13 cellular contexts compared by ENCODE assay signal in genomic region chr15:101169457-101170071, GRCh38.
DNase-seq lines count a peak whose midpoint lies in the region; ATAC-seq and TF ChIP-seq lines count a peak whose summit lies in the region.
"Had no signal": no experiment of that assay in that cellular context is flagged by ENCODE, and none has a peak within 500 bp of the region (broad histone marks: within the 10 kb centered on the region; RNA-seq: fewer than 3 reads in every experiment).

No MANE protein-coding gene starts in this region.

- no peak for ATAC-seq in HG02852 (IDR thresholded peaks at IDR 0.05; ENCODE audit: unreplicated experiment)

- H3K4me2 ChIP-seq in KMS-11 = peak overlapping the region; percentile 19; the same call in 1 of the 2 replicates

- H3K27me3 ChIP-seq in KMS-11 (ENCODE audit: insufficient read depth, low read depth) = no peaks in the 10 kb centered on the region

- H3K27ac ChIP-seq in KMS-11 = peak overlapping the region; percentile 63; the same call in 1 of the 2 replicates

- H3K4me1 ChIP-seq in KMS-11 (ENCODE audit: low read depth, poor library complexity, severe bottlenecking) = peaks cover 34% of the 10 kb centered on the region

- peak; percentile 9 for DNase-seq in NCI-H82 (lab: John Stamatoyannopoulos, UW)
- DNase-seq in NCI-H82 treated with DMSO at 0.1 percent for 48 hours (lab: John Stamatoyannopoulos, UW; ENCODE audit: unreplicated experiment) = no peak
- peak; percentile 35 for DNase-seq in cerebellum (ENCODE audit: low spot score)
- peak; percentile 85 for DNase-seq in posterior vena cava (ENCODE audit: low spot score)
- no peak for DNase-seq in stimulated activated CD4-positive, alpha-beta T cell treated with anti-CD3 and anti-CD28 coated beads, Interleukin-2, amount 100 ng/mL, for 48 hours
- DNase-seq in islet precursor cell = no peak
- DNase-seq: 8988T, activated gamma-delta T cell treated with Interleukin-2 at 50 U/mL for 16 hours, DMS79 treated with DMSO at 0.1 percent for 48 hours, NCI-H2029, small intestine had no signal

- no peak for TF ChIP-seq CTCF in KMS-11 (conservative IDR thresholded peaks at IDR 0.05; ENCODE audit: low read depth, low read length)

- H4K20me1 ChIP-seq in KMS-11 (ENCODE audit: insufficient read depth) = no peaks in the 10 kb centered on the region

- no peaks in the 10 kb centered on the region for H3K79me2 ChIP-seq in KMS-11 (ENCODE audit: insufficient read depth, low read depth)

- intact Hi-C loops in posterior vena cava (cut with DNase I) = loop anchor here (5.0 to 10.0 kb wide), 2 partner anchors 42 to 75 kb away; no protein-coding TSS in a partner anchor

- H3K36me3 ChIP-seq in KMS-11 (ENCODE audit: insufficient read depth) = no peaks in the 10 kb centered on the region

- H3K4me3 ChIP-seq in KMS-11 (IDR thresholded peaks at IDR 0.05; ENCODE audit: insufficient read depth, low read depth, low read length) = no peak overlapping the region

- H3K9ac ChIP-seq in KMS-11 = no peak overlapping the region

- no peak overlapping the region for H2AFZ ChIP-seq in KMS-11 (ENCODE audit: low read depth)

Comparison
In these comparisons a context has a peak if more than half of its experiments do, and no peak if none do; other contexts are left out.
1. DNase-seq: peak in NCI-H82 (single experiment), cerebellum (single experiment) and posterior vena cava (single experiment); none in NCI-H82 treated with DMSO at 0.1 percent for 48 hours (single experiment), stimulated activated CD4-positive, alpha-beta T cell treated with anti-CD3 and anti-CD28 coated beads, Interleukin-2, amount 100 ng/mL, for 48 hours (0 of 2) and islet precursor cell (single experiment).